In genomic region chr1:242651817-242652216, GRCh38 we compare ENCODE assay signal across 12 cellular contexts.
DNase-seq lines count a peak whose midpoint lies in the region; FAIRE-seq and TF ChIP-seq lines count a peak whose summit lies in the region.
"Had no signal": no experiment of that assay in that cellular context is flagged by ENCODE, and none has a peak within 500 bp of the region (broad histone marks: within the 10 kb centered on the region; RNA-seq: fewer than 3 reads in every experiment).

No MANE protein-coding gene starts in this region.

- DNase-seq in Caki2 (ENCODE audit: low read depth) (peak; percentile 3), GM12865 (ENCODE audit: low read depth) (peak; percentile 29), NCI-H748 treated with DMSO at 0.1 percent for 48 hours (lab: John Stamatoyannopoulos, UW) (peak; percentile 3), glutamatergic neuron (peak; percentile 53), NCI-H226 (no peak), posterior vena cava (ENCODE audit: low spot score) (no peak), H54 (ENCODE audit: insufficient read length, low spot score) (no peak), RKO (ENCODE audit: low spot score) (no peak)
- DNase-seq: activated T-cell treated with anti-CD3 and anti-CD28 coated beads, Interleukin-2, amount 50 U/mL, for 48 hours; foreskin melanocyte; small intestine had no signal

- H3K4me3 Mint-ChIP-seq in glutamatergic neuron (ENCODE audit: unreplicated experiment): no peak overlapping the region
- H3K4me3 Mint-ChIP-seq: T-helper 1 cell treated with Interleukin-12 subunit alpha and Interleukin-12 subunit beta and Interleukin-4 antibody, amounts not matched to agents 30 μg/mL and 1 μg/mL, for 36 hours had no signal

- no peak overlapping the region for H3K27ac Mint-ChIP-seq in glutamatergic neuron (ENCODE audit: unreplicated experiment)
- H3K27ac Mint-ChIP-seq: T-helper 1 cell treated with Interleukin-12 subunit alpha and Interleukin-12 subunit beta and Interleukin-4 antibody, amounts not matched to agents 30 μg/mL and 1 μg/mL, for 36 hours had no signal

- no peak overlapping the region for H3K4me3 ChIP-seq in GM12865 (ENCODE audit: low read depth, low read length)

- intact Hi-C loops in posterior vena cava (cut with DNase I): no loop called here

- no peak for FAIRE-seq in H54 (lab: Jason Lieb, UNC)
- FAIRE-seq: small intestine had no signal

- H3K9me3 Mint-ChIP-seq in glutamatergic neuron (ENCODE audit: unreplicated experiment): no peaks in the 10 kb centered on the region
- H3K9me3 Mint-ChIP-seq: T-helper 1 cell treated with Interleukin-12 subunit alpha and Interleukin-12 subunit beta and Interleukin-4 antibody, amounts not matched to agents 30 μg/mL and 1 μg/mL, for 36 hours had no signal

- no peaks in the 10 kb centered on the region for H3K27me3 Mint-ChIP-seq in glutamatergic neuron (ENCODE audit: unreplicated experiment)

- no peaks in the 10 kb centered on the region for H3K36me3 Mint-ChIP-seq in glutamatergic neuron (ENCODE audit: unreplicated experiment)

- in situ Hi-C loops in Caki2 (cut with HindIII; ENCODE audit: low pct_unique_long_range_greater_than_20kb, low sequenced_read_pairs): no loop called here

- TF ChIP-seq POLR2A in H54 (IDR thresholded peaks at IDR 0.05; ENCODE audit: low read depth, low read length): no peak

- H3K4me1 Mint-ChIP-seq in glutamatergic neuron (ENCODE audit: low read depth, unreplicated experiment): peaks cover 6% of the 10 kb centered on the region

- TF ChIP-seq CTCF in GM12865 (IDR thresholded peaks at IDR 0.05; ENCODE audit: insufficient read depth, low read depth, low read length, missing control alignments): peak; percentile 43
- TF ChIP-seq CTCF in glutamatergic neuron (IDR thresholded peaks at IDR 0.05; ENCODE audit: partially characterized antibody, unreplicated experiment): peak; percentile 20

Comparison
In these comparisons a context has a peak if more than half of its experiments do, and no peak if none do; other contexts are left out.
1. DNase-seq: peak in Caki2 (single experiment), GM12865 (single experiment), NCI-H748 treated with DMSO at 0.1 percent for 48 hours (single experiment) and glutamatergic neuron (single experiment); none in NCI-H226 (single experiment), posterior vena cava (single experiment), H54 (single experiment) and RKO (single experiment).